Comparison of ENCODE assay signal across 8 cellular contexts in genomic region chr7:131072505-131073091, GRCh38.
DNase-seq lines count a peak whose midpoint lies in the region; ATAC-seq, FAIRE-seq and TF ChIP-seq lines count a peak whose summit lies in the region.

No MANE protein-coding gene starts in this region.

- H3K4me3 ChIP-seq in bronchial epithelial cell (ENCODE audit: low read depth, low read length), result no peak overlapping the region

- peaks cover 0 to 3% (median 0%) of the 10 kb centered on the region in 7 donors for H3K9me3 Mint-ChIP-seq in naive B cell

- no peak for TF ChIP-seq CTCF in bronchial epithelial cell (IDR thresholded peaks at IDR 0.05; ENCODE audit: insufficient read depth, low read length, severe bottlenecking)

- H3K27me3 Mint-ChIP-seq in naive B cell, result no peaks in the 10 kb centered on the region

- TF ChIP-seq POLR2A in erythroblast (IDR thresholded peaks at IDR 0.05; ENCODE audit: low read length), result no peak

- no peaks in the 10 kb centered on the region for H3K36me3 ChIP-seq in bronchial epithelial cell (ENCODE audit: control insufficient read depth, insufficient read depth, low read length)

- H3K27me3 ChIP-seq in bronchial epithelial cell (ENCODE audit: control insufficient read depth, insufficient read depth, low read length), result no peaks in the 10 kb centered on the region

- peaks cover 10 to 11% of the 10 kb centered on the region in 2 donors for H3K36me3 Mint-ChIP-seq in naive B cell

- peak overlapping the region in 5 of 8 donors; percentile 11 to 52 (median 24) for H3K4me3 Mint-ChIP-seq in naive B cell

- no peak for FAIRE-seq in bronchial epithelial cell (lab: Jason Lieb, UNC)

- peak; percentile 53 for DNase-seq in ELF-1 (ENCODE audit: low read depth, low spot score)
- peak; percentile 79 for DNase-seq in NCI-H2227 (lab: John Stamatoyannopoulos, UW; ENCODE audit: unreplicated experiment)
- DNase-seq in bronchial epithelial cell (ENCODE audit: low read depth), result peak; percentile 35
- DNase-seq in naive B cell, result no peak
- DNase-seq in glomerular visceral epithelial cell (ENCODE audit: extremely low spot score), result no peak
- DNase-seq in erythroblast (lab: John Stamatoyannopoulos, UW), result no peak
- DNase-seq in activated CD4-positive, CD25-positive, alpha-beta regulatory T cell (lab: John Stamatoyannopoulos, UW), result no peak

- H3K27ac Mint-ChIP-seq in naive B cell, result peak overlapping the region; percentile 13 to 80 (median 42)

- peak in 1 of 2 donors; percentile 29 for ATAC-seq in naive B cell (ENCODE audit: low read depth in 2 of 2)
- ATAC-seq in GM21528 (IDR thresholded peaks at IDR 0.05; ENCODE audit: low FRiP score, unreplicated experiment), result no peak

- peaks cover 54 to 76% (median 64%) of the 10 kb centered on the region in 3 donors for H3K4me1 Mint-ChIP-seq in naive B cell

Comparison
In these comparisons a context has a peak if more than half of its experiments do, and no peak if none do; other contexts are left out.
1. DNase-seq: peak in ELF-1 (single experiment), NCI-H2227 (single experiment) and bronchial epithelial cell (single experiment); none in naive B cell (single experiment), glomerular visceral epithelial cell (single experiment), erythroblast (0 of 2) and activated CD4-positive, CD25-positive, alpha-beta regulatory T cell (0 of 4).